12 cellular contexts compared by ENCODE assay signal in genomic region chr17:35286120-35286781, GRCh38. TPM values are rescaled to one million over a fixed set of nuclear protein-coding genes. Genes with fewer than 3 reads are reported as not detected.
DNase-seq lines count a peak whose midpoint lies in the region; ATAC-seq lines count a peak whose summit lies in the region.
"Had no signal": no experiment of that assay in that cellular context is flagged by ENCODE, and none has a peak within 500 bp of the region (broad histone marks: within the 10 kb centered on the region; RNA-seq: fewer than 3 reads in every experiment).

No MANE protein-coding gene starts in this region.

- no peak overlapping the region for H3K27ac ChIP-seq in mesendoderm (ENCODE audit: low read depth, low read length)
- H3K27ac ChIP-seq: stomach had no signal

- no peak overlapping the region for H4K5ac ChIP-seq in mesendoderm (ENCODE audit: low read length)

- H3K18ac ChIP-seq in mesendoderm (ENCODE audit: low read length), result no peak overlapping the region

- H3K4me1 ChIP-seq in mesendoderm (ENCODE audit: control insufficient read depth, low read depth, low read length), result no peaks in the 10 kb centered on the region
- H3K4me1 ChIP-seq: stomach had no signal

- no peak overlapping the region for H2BK15ac ChIP-seq in mesendoderm (replicated peaks; ENCODE audit: low read depth)

- no peak overlapping the region for H2BK5ac ChIP-seq in mesendoderm (ENCODE audit: low read length)

- no peaks in the 10 kb centered on the region for H3K79me2 ChIP-seq in mesendoderm (ENCODE audit: control insufficient read depth, insufficient read depth, low read length)

- H3K4me3 ChIP-seq in mesendoderm (ENCODE audit: low read length), result no peak overlapping the region
- H3K4me3 ChIP-seq: stomach had no signal

- no peak overlapping the region for H4K8ac ChIP-seq in mesendoderm (ENCODE audit: low read depth, low read length)

- no CpG with 5 or more reads among the region's 2 CpGs for WGBS in mesendoderm (ENCODE audit: extremely low coverage, insufficient coverage, low lambda C conversion rate)

- no peak overlapping the region for H3K9ac ChIP-seq in mesendoderm (ENCODE audit: low read length)

- H2AK5ac ChIP-seq in mesendoderm (ENCODE audit: low read length), result no peak overlapping the region

- H3K56ac ChIP-seq in mesendoderm (ENCODE audit: low read length), result no peak overlapping the region

- H3K36me3 Mint-ChIP-seq in activated T-cell treated with anti-CD3 and anti-CD28 coated beads, Interleukin-2, amount 50 U/mL, for 24 hours (ENCODE audit: low read depth), result no peaks in the 10 kb centered on the region
- peaks cover 11% of the 10 kb centered on the region for H3K36me3 Mint-ChIP-seq in activated CD8-positive, alpha-beta T cell treated with anti-CD3 and anti-CD28 coated beads, Interleukin-2, amount 10 ng/mL, durations not matched to agents 7 days and 5 days (ENCODE audit: low read depth)

- POLR2A ChIA-PET in activated CD8-positive, alpha-beta T cell treated with anti-CD3 and anti-CD28 coated beads, Interleukin-2, amount 10 ng/mL, durations not matched to agents 7 days and 5 days (lab: Charles Lee), result interaction anchor here (0.5 kb wide), 1 partner anchor 125 kb away, joined by 3 read pairs; no protein-coding TSS in a partner anchor

- no peaks in the 10 kb centered on the region for H3K27me3 ChIP-seq in mesendoderm (ENCODE audit: insufficient read depth, low read length, poor library complexity)
- H3K27me3 ChIP-seq: stomach had no signal

- H3K27me3 Mint-ChIP-seq in activated T-cell treated with anti-CD3 and anti-CD28 coated beads, Interleukin-2, amount 50 U/mL, for 24 hours, result no peaks in the 10 kb centered on the region
- H3K27me3 Mint-ChIP-seq in activated CD8-positive, alpha-beta T cell treated with anti-CD3 and anti-CD28 coated beads, Interleukin-2, amount 10 ng/mL, durations not matched to agents 7 days and 5 days (ENCODE audit: low read depth), result no peaks in the 10 kb centered on the region

- CTCF ChIA-PET in activated CD8-positive, alpha-beta T cell treated with anti-CD3 and anti-CD28 coated beads, Interleukin-2, amount 10 ng/mL, durations not matched to agents 7 days and 5 days (lab: Charles Lee), result interaction anchor here (0.7 to 0.8 kb wide), 2 partner anchors 145 to 478 kb away, joined by 3 read pairs; no protein-coding TSS in a partner anchor

- H3K4ac ChIP-seq in mesendoderm (ENCODE audit: low read depth, low read length), result no peak overlapping the region

- ATAC-seq in HG02885 (IDR thresholded peaks at IDR 0.05; ENCODE audit: poor library complexity, unreplicated experiment) (peak; percentile 45), GM21390 (IDR thresholded peaks at IDR 0.05; ENCODE audit: unreplicated experiment) (no peak), GM18861 (IDR thresholded peaks at IDR 0.05; ENCODE audit: unreplicated experiment) (no peak)
- ATAC-seq in activated CD8-positive, alpha-beta T cell treated with anti-CD3 and anti-CD28 coated beads, Interleukin-2, amount 10 ng/mL, durations not matched to agents 7 days and 5 days, result peak; percentile 88

- H2BK120ac ChIP-seq in mesendoderm (ENCODE audit: low read depth, low read length), result no peak overlapping the region

- peak overlapping the region; percentile 51 for H3K27ac Mint-ChIP-seq in activated T-cell treated with anti-CD3 and anti-CD28 coated beads, Interleukin-2, amount 50 U/mL, for 24 hours
- no peak overlapping the region for H3K27ac Mint-ChIP-seq in activated CD8-positive, alpha-beta T cell treated with anti-CD3 and anti-CD28 coated beads, Interleukin-2, amount 10 ng/mL, durations not matched to agents 7 days and 5 days

- H3K9me3 Mint-ChIP-seq in activated T-cell treated with anti-CD3 and anti-CD28 coated beads, Interleukin-2, amount 50 U/mL, for 24 hours, result peaks cover 3% of the 10 kb centered on the region
- peaks cover 14% of the 10 kb centered on the region for H3K9me3 Mint-ChIP-seq in activated CD8-positive, alpha-beta T cell treated with anti-CD3 and anti-CD28 coated beads, Interleukin-2, amount 10 ng/mL, durations not matched to agents 7 days and 5 days (ENCODE audit: insufficient read depth)

- peaks cover 47% of the 10 kb centered on the region for H3K4me1 Mint-ChIP-seq in activated T-cell treated with anti-CD3 and anti-CD28 coated beads, Interleukin-2, amount 50 U/mL, for 24 hours (ENCODE audit: low read depth)
- H3K4me1 Mint-ChIP-seq in activated CD8-positive, alpha-beta T cell treated with anti-CD3 and anti-CD28 coated beads, Interleukin-2, amount 10 ng/mL, durations not matched to agents 7 days and 5 days (ENCODE audit: low read depth), result peaks cover 41% of the 10 kb centered on the region

- no peak for DNase-seq in activated T-cell treated with anti-CD3 and anti-CD28 coated beads, Interleukin-2, amount 50 U/mL, for 24 hours
- no peak for DNase-seq in activated T-cell treated with anti-CD3 and anti-CD28 coated beads, Interleukin-2, amount 50 U/mL, for 1 hour
- DNase-seq in activated CD8-positive, alpha-beta T cell treated with anti-CD3 and anti-CD28 coated beads, Interleukin-2, amount 10 ng/mL, durations not matched to agents 7 days and 5 days, result peak; percentile 35
- DNase-seq in mesendoderm, result peak; percentile 5
- no peak for DNase-seq in retina
- DNase-seq: activated CD4-positive, CD25-positive, alpha-beta regulatory T cell; islet precursor cell; NCI-H2029 treated with DMSO at 0.1 percent for 48 hours; stomach had no signal

- no peak overlapping the region for H3K23ac ChIP-seq in mesendoderm (ENCODE audit: low read length)

- H3K4me2 ChIP-seq in mesendoderm (ENCODE audit: low read length), result no peak overlapping the region

- no peak overlapping the region for H3K4me3 Mint-ChIP-seq in activated T-cell treated with anti-CD3 and anti-CD28 coated beads, Interleukin-2, amount 50 U/mL, for 24 hours
- H3K4me3 Mint-ChIP-seq in activated CD8-positive, alpha-beta T cell treated with anti-CD3 and anti-CD28 coated beads, Interleukin-2, amount 10 ng/mL, durations not matched to agents 7 days and 5 days, result no peak overlapping the region

- no peaks in the 10 kb centered on the region for H3K36me3 ChIP-seq in mesendoderm (ENCODE audit: control insufficient read depth, insufficient read depth, low read length)
- H3K36me3 ChIP-seq: stomach had no signal

- H3K79me1 ChIP-seq in mesendoderm (ENCODE audit: low read length), result no peaks in the 10 kb centered on the region

RNA-seq across cellular contexts. Expression of gene SLFN5, which starts 43.4 kb away (rescaled TPM):
- 100 to 1,000 TPM; 209 to 212 TPM for total RNA-seq in activated CD8-positive, alpha-beta T cell treated with anti-CD3 and anti-CD28 coated beads, Interleukin-2, amount 10 ng/mL, durations not matched to agents 7 days and 5 days
- polyA plus RNA-seq in mesendoderm (2013, experiment 1 of 2), result 2.3 TPM
- 2.0 TPM for polyA plus RNA-seq in mesendoderm (2013, experiment 2 of 2)

Comparison
In these comparisons a context has a peak if more than half of its experiments do, and no peak if none do; other contexts are left out.
1. DNase-seq: peak in activated CD8-positive, alpha-beta T cell treated with anti-CD3 and anti-CD28 coated beads, Interleukin-2, amount 10 ng/mL, durations not matched to agents 7 days and 5 days (single experiment) and mesendoderm (single experiment); none in activated T-cell treated with anti-CD3 and anti-CD28 coated beads, Interleukin-2, amount 50 U/mL, for 24 hours (single experiment), activated T-cell treated with anti-CD3 and anti-CD28 coated beads, Interleukin-2, amount 50 U/mL, for 1 hour (single experiment) and retina (single experiment).
2. ATAC-seq: peak in HG02885 (single experiment) and activated CD8-positive, alpha-beta T cell treated with anti-CD3 and anti-CD28 coated beads, Interleukin-2, amount 10 ng/mL, durations not matched to agents 7 days and 5 days (single experiment); none in GM21390 (single experiment) and GM18861 (single experiment).